ENCODE assay signal across 25 cellular contexts in genomic region chr16:80592273-80592672, GRCh38. TPM values are rescaled to one million over a fixed set of nuclear protein-coding genes. Genes with fewer than 3 reads are reported as not detected.
"Had no signal": no experiment of that assay in that cellular context is flagged by ENCODE, and none has a peak within 500 bp of the region (broad histone marks: within the 10 kb centered on the region; RNA-seq: fewer than 3 reads in every experiment).

No MANE protein-coding gene starts in this region.

- H3K27ac Mint-ChIP-seq: activated B cell treated with CpG ODN at 0.5 μM for 24 hours; activated CD8-positive, alpha-beta T cell treated with anti-CD3 and anti-CD28 coated beads, Interleukin-2, amount 10 ng/mL, durations not matched to agents 7 days and 5 days had no signal

- H3K36me3 ChIP-seq: adrenal gland had no signal

- ATAC-seq: K562 had no signal

- H3K4me1 ChIP-seq: adrenal gland had no signal

- H3K4me3 ChIP-seq: adrenal gland, K562 had no signal

- DNase-seq: activated B cell treated with CpG ODN at 0.5 μM for 24 hours; activated CD4-positive, alpha-beta T cell treated with anti-CD3 and anti-CD28 coated beads for 1 hour; activated CD4-positive, alpha-beta T cell treated with anti-CD3 and anti-CD28 coated beads, Interleukin-2, amount 50 U/mL, for 1 hour; activated CD8-positive, alpha-beta memory T cell treated with anti-CD3 and anti-CD28 coated beads, Interleukin-2, amount 50 U/mL, for 48 hours; activated CD8-positive, alpha-beta T cell treated with anti-CD3 and anti-CD28 coated beads, Interleukin-2, amount 10 ng/mL, durations not matched to agents 7 days and 5 days; activated effector memory CD4-positive, alpha-beta T cell treated with Interleukin-2 at 50 U/mL for 16 hours; activated naive CD4-positive, alpha-beta T cell; activated naive CD8-positive, alpha-beta T cell treated with anti-CD3 and anti-CD28 coated beads, Interleukin-2, amount 10 ng/mL, durations not matched to agents 7 days and 5 days; activated T-cell treated with anti-CD3 and anti-CD28 coated beads, Interleukin-2, amount 50 U/mL, for 1 hour; adrenal gland; caudate nucleus; Kasumi-1; NCI-H1092; NCI-H1417; NCI-H1930; NCI-H2107; NCI-H226; NCI-H510A; NCI-H526 treated with DMSO at 0.1 percent for 48 hours; SIG-M5; T1000 had no signal

- H3K4me3 Mint-ChIP-seq: activated B cell treated with CpG ODN at 0.5 μM for 24 hours had no signal

- H3K27ac ChIP-seq: adrenal gland had no signal

- H3K9me3 ChIP-seq: adrenal gland had no signal

- H3K27me3 ChIP-seq: adrenal gland had no signal

- H3K27me3 Mint-ChIP-seq: activated B cell treated with CpG ODN at 0.5 μM for 24 hours had no signal

RNA-seq across cellular contexts. Expression of gene DYNLRB2, which starts 51.5 kb away (rescaled TPM):
- total RNA-seq: activated CD8-positive, alpha-beta T cell treated with anti-CD3 and anti-CD28 coated beads, Interleukin-2, amount 10 ng/mL, durations not matched to agents 7 days and 5 days; activated naive CD8-positive, alpha-beta T cell treated with anti-CD3 and anti-CD28 coated beads, Interleukin-2, amount 10 ng/mL, durations not matched to agents 7 days and 5 days; K562; M059J; OCI-LY7; RPMI7951 had no signal
- polyA plus RNA-seq: K562 had no signal
